Comparison of ENCODE assay signal across 14 cellular contexts in the genomic region with DNA sequence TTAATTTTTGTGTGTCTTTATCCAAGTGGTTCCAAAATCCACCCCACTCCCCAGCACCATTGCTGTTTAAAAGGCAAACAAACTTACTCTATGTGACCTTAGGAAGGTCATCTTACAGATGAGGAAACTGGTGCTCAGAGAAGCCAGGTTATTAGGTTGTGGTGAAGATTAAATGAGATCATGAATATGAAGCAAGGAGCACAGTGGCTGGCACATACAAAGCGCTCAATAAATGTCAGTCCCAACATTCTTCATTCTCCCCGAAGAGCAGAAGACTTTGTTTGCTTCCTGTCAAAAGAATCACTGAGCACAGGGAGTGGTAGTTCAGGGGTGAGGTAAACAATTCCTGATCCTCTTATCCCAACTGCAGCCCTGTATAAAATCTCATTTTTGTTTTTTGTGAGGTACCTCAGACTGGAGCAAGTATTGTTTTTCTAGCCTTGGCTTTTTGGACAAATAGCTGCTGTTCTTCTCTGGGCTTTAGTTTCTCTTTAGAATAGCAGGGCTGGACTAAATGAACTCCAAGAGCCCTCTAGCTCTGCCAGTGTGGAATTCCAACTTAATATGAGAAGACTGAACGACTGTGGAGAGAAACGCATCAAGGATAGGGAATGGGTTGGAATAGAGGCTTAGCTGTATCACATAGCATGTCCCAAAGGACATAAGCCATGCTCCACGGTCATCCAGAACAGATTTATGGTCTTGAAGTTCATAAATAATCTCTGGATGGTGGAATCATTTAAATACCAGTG.
DNase-seq lines count a peak whose midpoint lies in the region; TF ChIP-seq lines count a peak whose summit lies in the region.
"Had no signal": no experiment of that assay in that cellular context is flagged by ENCODE, and none has a peak within 500 bp of the region (broad histone marks: within the 10 kb centered on the region; RNA-seq: fewer than 3 reads in every experiment).

No MANE protein-coding gene starts in this region.

- in situ Hi-C loops in GM13977 (cut with MboI; ENCODE audit: low pct_unique_long_range_greater_than_20kb, low sequenced_read_pairs, unreplicated experiment): no loop called here

- no peak overlapping the region for H2BK5ac ChIP-seq in mesenchymal stem cell (ENCODE audit: low read depth, low read length, poor library complexity, severe bottlenecking)

- no peak overlapping the region for H2AFZ ChIP-seq in mesenchymal stem cell (ENCODE audit: low read depth, low read length)
- no peak overlapping the region for H2AFZ ChIP-seq in Karpas-422 (ENCODE audit: low read length)

- WGBS in mesenchymal stem cell: 50% methylated on average over 4 of the region's 5 CpGs
- 59% methylated on average over 5 of the region's 5 CpGs for WGBS in suprapubic skin

- no peak overlapping the region for H4K91ac ChIP-seq in mesenchymal stem cell (ENCODE audit: low read length)

- no peak for TF ChIP-seq POLR2A in suprapubic skin (IDR thresholded peaks at IDR 0.05)

- H3K23ac ChIP-seq in mesenchymal stem cell (ENCODE audit: low read length in 2 of 2): no peak overlapping the region

- no peak for TF ChIP-seq CTCF in suprapubic skin (IDR thresholded peaks at IDR 0.05)
- no peak for TF ChIP-seq CTCF in GM13977 (IDR thresholded peaks at IDR 0.05; ENCODE audit: extremely low read depth, insufficient read depth, missing control alignments)

- H3K4me2 ChIP-seq in mesenchymal stem cell (ENCODE audit: low read length, poor library complexity, severe bottlenecking) (no peak overlapping the region), Karpas-422 (ENCODE audit: low read depth, low read length, poor library complexity, severe bottlenecking) (no peak overlapping the region)
- H3K4me2 ChIP-seq: SK-N-SH had no signal

- DNase-seq in HCEC 1CT (peak; percentile 27), dedifferentiated amniotic fluid mesenchymal stem cell (ENCODE audit: extremely low spot score) (peak; percentile 56), mesenchymal stem cell (peak; percentile 42), suprapubic skin (ENCODE audit: low spot score in 2 of 2) (no peak), A172 (ENCODE audit: low spot score) (no peak), GM13977 (ENCODE audit: low spot score) (no peak), NCI-H446 treated with DMSO at 0.1 percent for 48 hours (lab: John Stamatoyannopoulos, UW) (no peak), Karpas-422 (no peak)
- DNase-seq: activated naive CD4-positive, alpha-beta T cell treated with anti-CD3 and anti-CD28 coated beads for 36 hours; NCI-H748 treated with DMSO at 0.1 percent for 48 hours; SK-N-SH; stimulated activated naive CD8-positive, alpha-beta T cell treated with anti-CD3 and anti-CD28 coated beads, Interleukin-15, Interleukin-2, amounts not matched to agents 100 U/mL and 50 U/mL, for 24 hours had no signal

- H2BK120ac ChIP-seq in mesenchymal stem cell (ENCODE audit: low read depth, low read length): no peak overlapping the region

- H2BK15ac ChIP-seq in mesenchymal stem cell (ENCODE audit: low read depth, poor library complexity, severe bottlenecking): no peak overlapping the region

- H2AK5ac ChIP-seq in mesenchymal stem cell (ENCODE audit: low read length, severe bottlenecking): no peak overlapping the region

- H4K8ac ChIP-seq in mesenchymal stem cell (ENCODE audit: low read length): no peak overlapping the region

- no peaks in the 10 kb centered on the region for H3K9me3 ChIP-seq in mesenchymal stem cell (ENCODE audit: control insufficient read depth, low read length)
- no peaks in the 10 kb centered on the region for H3K9me3 ChIP-seq in suprapubic skin
- H3K9me3 ChIP-seq in Karpas-422 (ENCODE audit: low read length): no peaks in the 10 kb centered on the region
- H3K9me3 ChIP-seq: SK-N-SH had no signal

- H3K27me3 ChIP-seq in mesenchymal stem cell (ENCODE audit: control insufficient read depth in 1 of 2, insufficient read depth in 1 of 2, low read length in 2 of 2): no peaks in the 10 kb centered on the region
- H3K27me3 ChIP-seq in suprapubic skin: no peaks in the 10 kb centered on the region
- H3K27me3 ChIP-seq in Karpas-422 (ENCODE audit: low read length): no peaks in the 10 kb centered on the region
- H3K27me3 ChIP-seq: cardiac muscle cell had no signal

- H3K14ac ChIP-seq in mesenchymal stem cell (ENCODE audit: low read length in 2 of 2): no peak overlapping the region

- H3K9ac ChIP-seq in mesenchymal stem cell (ENCODE audit: low read length) (peak overlapping the region; percentile 72), Karpas-422 (ENCODE audit: low read length) (no peak overlapping the region)
- H3K9ac ChIP-seq: SK-N-SH had no signal

- H3K79me1 ChIP-seq in mesenchymal stem cell (replicated peaks; ENCODE audit: low read length, poor library complexity, severe bottlenecking): no peaks in the 10 kb centered on the region

- no peaks in the 10 kb centered on the region for H4K20me1 ChIP-seq in Karpas-422 (ENCODE audit: insufficient read depth, low read depth, low read length)

- peak overlapping the region in 1 of 2 experiments; percentile 22 for H3K4me3 ChIP-seq in mesenchymal stem cell (ENCODE audit: insufficient read depth in 1 of 2, low read depth in 1 of 2, low read length in 2 of 2)
- H3K4me3 ChIP-seq in suprapubic skin: no peak overlapping the region
- H3K4me3 ChIP-seq in Karpas-422 (ENCODE audit: low read length): no peak overlapping the region
- H3K4me3 ChIP-seq: cardiac muscle cell had no signal

- no peaks in the 10 kb centered on the region for H3K79me2 ChIP-seq in Karpas-422 (ENCODE audit: low read length)

- no peaks in the 10 kb centered on the region for H3K9me2 ChIP-seq in Karpas-422 (replicated peaks; ENCODE audit: insufficient read depth, low read length)
- H3K9me2 ChIP-seq: SK-N-SH had no signal

- no peak overlapping the region for H2BK12ac ChIP-seq in mesenchymal stem cell (ENCODE audit: low read length in 2 of 2)

- H3K36me3 ChIP-seq in mesenchymal stem cell (ENCODE audit: control insufficient read depth in 1 of 2, insufficient read depth in 2 of 2, low read depth in 1 of 2, low read length in 2 of 2) (no peaks in the 10 kb centered on the region), suprapubic skin (no peaks in the 10 kb centered on the region), Karpas-422 (ENCODE audit: insufficient read depth, low read length) (no peaks in the 10 kb centered on the region)
- H3K36me3 ChIP-seq: cardiac muscle cell had no signal

- no peak overlapping the region for H3K4ac ChIP-seq in mesenchymal stem cell (ENCODE audit: low read depth in 1 of 2, low read length in 2 of 2)

- H3K4me1 ChIP-seq in mesenchymal stem cell (ENCODE audit: control insufficient read depth, insufficient read depth, low read depth, low read length): no peaks in the 10 kb centered on the region
- peaks cover 8% of the 10 kb centered on the region for H3K4me1 ChIP-seq in suprapubic skin
- no peaks in the 10 kb centered on the region for H3K4me1 ChIP-seq in Karpas-422 (ENCODE audit: low read length)

- H3K27ac ChIP-seq in mesenchymal stem cell (ENCODE audit: low read length, poor library complexity, severe bottlenecking) (no peak overlapping the region), suprapubic skin (peak overlapping the region; percentile 60), Karpas-422 (ENCODE audit: low read length) (no peak overlapping the region)
- H3K27ac ChIP-seq: cardiac muscle cell, epithelial cell of prostate had no signal

- no peak overlapping the region for H3K18ac ChIP-seq in mesenchymal stem cell (ENCODE audit: low read depth in 1 of 2, low read length in 2 of 2)

- TF ChIP-seq EP300 in suprapubic skin (IDR thresholded peaks at IDR 0.05): no peak

Comparison
In these comparisons a context has a peak if more than half of its experiments do, and no peak if none do; other contexts are left out.
1. DNase-seq: peak in HCEC 1CT (single experiment), dedifferentiated amniotic fluid mesenchymal stem cell (single experiment) and mesenchymal stem cell (single experiment); none in suprapubic skin (0 of 2), A172 (single experiment), GM13977 (single experiment), NCI-H446 treated with DMSO at 0.1 percent for 48 hours (single experiment) and Karpas-422 (single experiment).